Comparison of ENCODE assay signal across 8 cellular contexts in the genomic region with DNA sequence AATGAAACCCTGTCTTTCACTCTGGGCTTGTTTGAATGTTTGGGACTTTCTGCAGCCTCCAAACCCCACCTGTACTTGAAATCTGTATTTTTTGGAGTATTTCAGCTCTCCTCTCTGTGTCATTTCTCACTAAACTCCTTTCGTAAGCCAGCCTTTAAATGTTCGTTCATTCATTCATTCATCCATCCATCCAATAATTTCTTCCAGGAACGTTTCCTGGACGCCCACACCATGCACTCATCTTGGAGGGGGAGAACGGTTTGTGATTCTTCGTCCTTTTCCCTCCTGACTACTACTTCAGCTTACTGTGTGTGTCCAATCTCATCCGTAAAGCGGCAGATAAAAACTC. TPM values are rescaled to one million over a fixed set of nuclear protein-coding genes. Genes with fewer than 3 reads are reported as not detected.
DNase-seq lines count a peak whose midpoint lies in the region; ATAC-seq and TF ChIP-seq lines count a peak whose summit lies in the region.

No MANE protein-coding gene starts in this region.

- peak overlapping the region; percentile 64 for H3K4me2 ChIP-seq in parathyroid adenoma (ENCODE audit: low read length)

- H3K27me3 Mint-ChIP-seq in IgD-negative memory B cell, result no peaks in the 10 kb centered on the region

- H3K27ac ChIP-seq in ectodermal cell (ENCODE audit: insufficient read depth, low read depth, low read length, poor library complexity, severe bottlenecking) (no peak overlapping the region), parathyroid adenoma (no peak overlapping the region)

- H3K36me3 Mint-ChIP-seq in IgD-negative memory B cell, result no peaks in the 10 kb centered on the region

- H3K4me3 ChIP-seq in GM06990 (replicated peaks; ENCODE audit: low read depth, low read length), result peak overlapping the region; percentile 65
- H3K4me3 ChIP-seq in ectodermal cell (ENCODE audit: insufficient read depth, low read depth, low read length), result peak overlapping the region; percentile 7
- H3K4me3 ChIP-seq in parathyroid adenoma (ENCODE audit: low read depth, low read length), result peak overlapping the region; percentile 45

- ATAC-seq in HG02840 (IDR thresholded peaks at IDR 0.05; ENCODE audit: low FRiP score, unreplicated experiment), result no peak

- peak overlapping the region; percentile 76 for H2AFZ ChIP-seq in parathyroid adenoma

- 82 to 83% methylated on average over 8 of the region's 8 CpGs for WGBS in ectodermal cell, 2 experiments

- H3K9me3 ChIP-seq in ectodermal cell (ENCODE audit: control insufficient read depth, low read length), result no peaks in the 10 kb centered on the region
- H3K9me3 ChIP-seq in parathyroid adenoma (ENCODE audit: control insufficient read depth, low read length), result no peaks in the 10 kb centered on the region

- intact Hi-C loops in posterior vena cava (cut with DNase I), result loop anchor here in 1 of 2 donors (5.0 kb wide), 1 partner anchor 37 kb away; no protein-coding TSS in a partner anchor

- peaks cover 0 to 3% (median 0%) of the 10 kb centered on the region in 3 donors for H3K9me3 Mint-ChIP-seq in IgD-negative memory B cell

- H3K27ac Mint-ChIP-seq in IgD-negative memory B cell, result peak overlapping the region; percentile 11 to 73 (median 70)

- TF ChIP-seq CTCF in GM06990 (IDR thresholded peaks at IDR 0.05; ENCODE audit: insufficient read depth, low read length, poor library complexity, severe bottlenecking) (no peak), parathyroid adenoma (IDR thresholded peaks at IDR 0.05) (no peak)

- H3K27me3 ChIP-seq in GM06990 (replicated peaks; ENCODE audit: control insufficient read depth, insufficient read depth, low read length) (no peaks in the 10 kb centered on the region), ectodermal cell (ENCODE audit: control insufficient read depth, insufficient read depth, low read length, poor library complexity, severe bottlenecking) (peaks cover 7% of the 10 kb centered on the region), parathyroid adenoma (ENCODE audit: control insufficient read depth, insufficient read depth, low read length) (no peaks in the 10 kb centered on the region)

- H3K36me3 ChIP-seq in GM06990 (ENCODE audit: control insufficient read depth, insufficient read depth, low read length), result no peaks in the 10 kb centered on the region
- H3K36me3 ChIP-seq in ectodermal cell (ENCODE audit: control insufficient read depth, insufficient read depth, low read length), result no peaks in the 10 kb centered on the region
- no peaks in the 10 kb centered on the region for H3K36me3 ChIP-seq in parathyroid adenoma (ENCODE audit: control insufficient read depth, insufficient read depth, low read length)

- peaks cover 15 to 20% (median 19%) of the 10 kb centered on the region in 3 donors for H3K4me1 Mint-ChIP-seq in IgD-negative memory B cell

- H3K4me3 Mint-ChIP-seq in IgD-negative memory B cell, result peak overlapping the region; percentile 88 to 97 (median 92)

- H3K9ac ChIP-seq in parathyroid adenoma, result no peak overlapping the region

- peaks cover 4% of the 10 kb centered on the region for H3K79me2 ChIP-seq in parathyroid adenoma

- DNase-seq in GM06990 (ENCODE audit: extremely low read depth, insufficient read length) (no peak), NCI-H1694 (lab: John Stamatoyannopoulos, UW) (no peak), posterior vena cava (ENCODE audit: low spot score) (no peak), SIG-M5 treated with dmso at 0.1 percent for 504 hours (lab: John Stamatoyannopoulos, UW; ENCODE audit: unreplicated experiment) (no peak)

- peaks cover 10% of the 10 kb centered on the region for H3K4me1 ChIP-seq in ectodermal cell (ENCODE audit: control insufficient read depth, insufficient read depth, low read length)
- H3K4me1 ChIP-seq in parathyroid adenoma, result no peaks in the 10 kb centered on the region

RNA-seq across cellular contexts. Expression of gene KLHL25, which starts 0.6 kb away (rescaled TPM):
- polyA plus RNA-seq in IgD-negative memory B cell, result 0.60 TPM
- polyA plus RNA-seq in ectodermal cell (2013, experiment 1 of 4), result 14.7 TPM
- polyA plus RNA-seq in ectodermal cell (2013, experiment 2 of 4), result 14.3 TPM
- 13.1 TPM for polyA plus RNA-seq in ectodermal cell (2013, experiment 3 of 4)
- 15.5 TPM for polyA plus RNA-seq in ectodermal cell (2013, experiment 4 of 4)
- 10 to 100 TPM; 10.0 to 10.3 TPM for total RNA-seq in posterior vena cava

Comparison
In these comparisons a context has a peak if more than half of its experiments do, and no peak if none do; other contexts are left out.
1. H3K4me3 ChIP-seq: peak in every context shown above with its lines; median percentile 65 in GM06990; 45 in parathyroid adenoma; 7 in ectodermal cell.